ENCODE assay signal across 15 cellular contexts in the genomic region with DNA sequence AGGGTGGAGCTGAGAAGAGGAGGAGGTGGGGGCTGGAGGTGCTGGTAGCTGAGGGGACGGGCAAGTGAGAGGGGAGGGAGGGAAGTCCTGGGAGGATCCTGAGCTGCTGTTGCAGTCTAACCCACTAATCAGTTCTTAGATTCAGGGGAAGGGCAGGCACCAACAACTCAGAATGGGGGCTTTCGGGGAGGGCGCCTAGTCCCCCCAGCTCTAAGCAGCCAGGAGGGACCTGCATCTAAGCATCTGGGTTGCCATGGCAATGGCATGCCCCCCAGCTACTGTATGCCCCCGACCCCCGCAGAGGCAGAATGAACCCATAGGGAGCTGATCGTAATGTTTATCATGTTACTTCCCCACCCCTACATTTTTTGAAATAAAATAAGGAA. TPM values are rescaled to one million over a fixed set of nuclear protein-coding genes. Genes with fewer than 3 reads are reported as not detected.
DNase-seq lines count a peak whose midpoint lies in the region; ATAC-seq and TF ChIP-seq lines count a peak whose summit lies in the region.
"Had no signal": no experiment of that assay in that cellular context is flagged by ENCODE, and none has a peak within 500 bp of the region (broad histone marks: within the 10 kb centered on the region; RNA-seq: fewer than 3 reads in every experiment).

No MANE protein-coding gene starts in this region.

- H3K4me3 ChIP-seq in HEK293 (ENCODE audit: low read depth, low read length): no peak overlapping the region
- no peak overlapping the region for H3K4me3 ChIP-seq in SK-N-MC
- H3K4me3 ChIP-seq in mesenchymal stem cell (ENCODE audit: insufficient read depth in 1 of 2, low read depth in 1 of 2, low read length in 2 of 2): no peak overlapping the region
- H3K4me3 ChIP-seq in BE2C (ENCODE audit: low read depth, low read length): no peak overlapping the region

- 97% methylated on average over 4 of the region's 6 CpGs for WGBS in mesenchymal stem cell

- peaks cover 9% of the 10 kb centered on the region for H3K36me3 Mint-ChIP-seq in progenitor cell of endocrine pancreas (ENCODE audit: insufficient read depth)
- H3K36me3 Mint-ChIP-seq: CD8-positive, alpha-beta T cell had no signal

- H3K18ac ChIP-seq in mesenchymal stem cell (ENCODE audit: low read depth in 1 of 2, low read length in 2 of 2): no peak overlapping the region

- CTCF ChIA-PET in HEK293 (lab: Yijun Ruan, JAX): interaction anchor here (1.0 to 1.2 kb wide), 4 partner anchors 32 to 241 kb away, joined by 3 to 9 read pairs (median 4); no protein-coding TSS in a partner anchor

- H2BK120ac ChIP-seq in mesenchymal stem cell (ENCODE audit: low read depth, low read length): no peak overlapping the region

- H2BK12ac ChIP-seq in mesenchymal stem cell (ENCODE audit: low read length in 2 of 2): no peak overlapping the region

- H3K9me3 Mint-ChIP-seq in progenitor cell of endocrine pancreas (ENCODE audit: low read depth): no peaks in the 10 kb centered on the region
- H3K9me3 Mint-ChIP-seq: CD14-positive monocyte; CD8-positive, alpha-beta T cell had no signal

- H3K27me3 Mint-ChIP-seq in progenitor cell of endocrine pancreas: peaks cover 5% of the 10 kb centered on the region

- no peaks in the 10 kb centered on the region for H3K4me1 ChIP-seq in HEK293 (ENCODE audit: control insufficient read depth, insufficient read depth, low read length)
- H3K4me1 ChIP-seq in mesenchymal stem cell (ENCODE audit: control insufficient read depth, insufficient read depth, low read depth, low read length): peaks cover 11% of the 10 kb centered on the region
- H3K4me1 ChIP-seq in BE2C: no peaks in the 10 kb centered on the region; the same call in 1 of the 2 replicates

- TF ChIP-seq CTCF in HEK293 (tag by site-specific recombination; IDR thresholded peaks at IDR 0.05) (no peak), progenitor cell of endocrine pancreas (IDR thresholded peaks at IDR 0.05; ENCODE audit: unreplicated experiment) (no peak), BE2C (IDR thresholded peaks at IDR 0.05; ENCODE audit: low read depth, low read length) (no peak)

- no peak overlapping the region for H2AK5ac ChIP-seq in mesenchymal stem cell (ENCODE audit: low read length, severe bottlenecking)

- H4K8ac ChIP-seq in mesenchymal stem cell (ENCODE audit: low read length): peak overlapping the region; percentile 8

- POLR2A ChIA-PET in HEK293 (lab: Yijun Ruan, JAX): no interaction called here

- no peaks in the 10 kb centered on the region for H3K36me3 ChIP-seq in HEK293 (ENCODE audit: control insufficient read depth in 2 of 2, insufficient read depth in 1 of 2, low read length in 2 of 2)
- peaks cover 32% of the 10 kb centered on the region for H3K36me3 ChIP-seq in SK-N-MC (ENCODE audit: insufficient read depth, low read length)
- peaks cover 28 to 50% of the 10 kb centered on the region in 2 experiments for H3K36me3 ChIP-seq in mesenchymal stem cell (ENCODE audit: control insufficient read depth in 1 of 2, insufficient read depth in 2 of 2, low read depth in 1 of 2, low read length in 2 of 2)
- no peaks in the 10 kb centered on the region for H3K36me3 ChIP-seq in BE2C

- peaks cover 3% of the 10 kb centered on the region for H3K79me1 ChIP-seq in mesenchymal stem cell (replicated peaks; ENCODE audit: low read length, poor library complexity, severe bottlenecking)

- H3K9me3 ChIP-seq in HEK293 (ENCODE audit: control insufficient read depth, insufficient read depth, low read depth, low read length): no peaks in the 10 kb centered on the region
- no peaks in the 10 kb centered on the region for H3K9me3 ChIP-seq in SK-N-MC (ENCODE audit: low read depth, low read length)
- H3K9me3 ChIP-seq in mesenchymal stem cell (ENCODE audit: control insufficient read depth, low read length): no peaks in the 10 kb centered on the region
- H3K9me3 ChIP-seq in BE2C: no peaks in the 10 kb centered on the region
- H3K9me3 ChIP-seq: Caco-2 had no signal

- no peak overlapping the region for H3K14ac ChIP-seq in mesenchymal stem cell (ENCODE audit: low read length in 2 of 2)

- no peak overlapping the region for H3K23ac ChIP-seq in mesenchymal stem cell (ENCODE audit: low read length in 2 of 2)

- H3K27me3 ChIP-seq in mesenchymal stem cell (ENCODE audit: control insufficient read depth in 1 of 2, insufficient read depth in 1 of 2, low read length in 2 of 2) (no peaks in the 10 kb centered on the region), BE2C (no peaks in the 10 kb centered on the region)

- no peak for ATAC-seq in HG03354 (IDR thresholded peaks at IDR 0.05; ENCODE audit: poor library complexity, severe bottlenecking, unreplicated experiment)
- ATAC-seq in HG02884 (IDR thresholded peaks at IDR 0.05; ENCODE audit: unreplicated experiment): no peak
- ATAC-seq in HG02840 (IDR thresholded peaks at IDR 0.05; ENCODE audit: low FRiP score, unreplicated experiment): no peak
- ATAC-seq: CD8-positive, alpha-beta T cell; HepG2 had no signal

- H3K4me1 Mint-ChIP-seq in progenitor cell of endocrine pancreas (ENCODE audit: low read depth): peaks cover 11% of the 10 kb centered on the region

- H3K27ac ChIP-seq in HEK293 (ENCODE audit: extremely low read depth, low read depth, low read length) (no peak overlapping the region), SK-N-MC (peak overlapping the region; percentile 58), mesenchymal stem cell (ENCODE audit: low read length, poor library complexity, severe bottlenecking) (no peak overlapping the region)

- no peak overlapping the region for H3K4me2 ChIP-seq in mesenchymal stem cell (ENCODE audit: low read length, poor library complexity, severe bottlenecking)

- no peak overlapping the region for H3K4ac ChIP-seq in mesenchymal stem cell (ENCODE audit: low read depth in 1 of 2, low read length in 2 of 2)

- no peak overlapping the region for H2AFZ ChIP-seq in mesenchymal stem cell (ENCODE audit: low read depth, low read length)

- H3K4me3 Mint-ChIP-seq in progenitor cell of endocrine pancreas (ENCODE audit: low read depth): no peak overlapping the region
- H3K4me3 Mint-ChIP-seq: CD14-positive monocyte; CD8-positive, alpha-beta T cell had no signal

- H2BK15ac ChIP-seq in mesenchymal stem cell (ENCODE audit: low read depth, poor library complexity, severe bottlenecking): no peak overlapping the region

- no peak for DNase-seq in SK-N-MC (ENCODE audit: low read depth, low spot score)
- no peak for DNase-seq in mesenchymal stem cell
- no peak for DNase-seq in progenitor cell of endocrine pancreas (ENCODE audit: low spot score, unreplicated experiment)
- DNase-seq in BE2C: no peak
- DNase-seq: Caco-2; CD8-positive, alpha-beta T cell; DND-41; GDM1; HCEC 1CT had no signal

- no peak overlapping the region for H2BK5ac ChIP-seq in mesenchymal stem cell (ENCODE audit: low read depth, low read length, poor library complexity, severe bottlenecking)

- H4K91ac ChIP-seq in mesenchymal stem cell (ENCODE audit: low read length): no peak overlapping the region

- peak overlapping the region; percentile 20 for H3K27ac Mint-ChIP-seq in progenitor cell of endocrine pancreas
- H3K27ac Mint-ChIP-seq: CD14-positive monocyte; CD8-positive, alpha-beta T cell had no signal

- H3K9ac ChIP-seq in SK-N-MC (ENCODE audit: insufficient read length) (no peak overlapping the region), mesenchymal stem cell (ENCODE audit: low read length) (no peak overlapping the region)

TF ChIP-seq in HEK293, 187 proteins besides CTCF, POLR2A, EP300 and RAD21:
- TF ChIP-seq OVOL3 (tag by site-specific recombination; IDR thresholded peaks at IDR 0.05): no peak
- TF ChIP-seq SCRT2 (tag by site-specific recombination; IDR thresholded peaks at IDR 0.05): 0 out of 2 replicates have a peak, but pooled peaks have one; percentile 8
- no peak for TF ChIP-seq ZNF585B (tag by site-specific recombination; IDR thresholded peaks at IDR 0.05)

RNA-seq across cellular contexts. Expression of gene FADS3, which starts 24.4 kb away (rescaled TPM):
- polyA plus RNA-seq in mesenchymal stem cell (2013, experiment 1 of 2): 65.4 TPM
- polyA plus RNA-seq in mesenchymal stem cell (2013, experiment 2 of 2): 66.5 TPM
- 21.2 and 23.7 TPM in 2 replicates for total RNA-seq in progenitor cell of endocrine pancreas
- 21.4 TPM for polyA plus RNA-seq in BE2C (2012; ENCODE audit: insufficient read depth, insufficient read length, low read depth)

RNA-seq across cellular contexts. Expression of gene FADS2, which starts 38.9 kb away (rescaled TPM):
- polyA plus RNA-seq in mesenchymal stem cell (2013, experiment 1 of 2): 1,185 TPM
- 1,187 TPM for polyA plus RNA-seq in mesenchymal stem cell (2013, experiment 2 of 2)
- 399 and 402 TPM in 2 replicates for total RNA-seq in progenitor cell of endocrine pancreas
- polyA plus RNA-seq in BE2C (2012; ENCODE audit: insufficient read depth, insufficient read length, low read depth): 54.5 TPM

RNA-seq across cellular contexts. Expression of gene FADS1, which starts 50.1 kb away (rescaled TPM):
- 262 TPM for polyA plus RNA-seq in mesenchymal stem cell (2013, experiment 1 of 2)
- 260 TPM for polyA plus RNA-seq in mesenchymal stem cell (2013, experiment 2 of 2)
- total RNA-seq in progenitor cell of endocrine pancreas: 114 and 121 TPM in 2 replicates
- polyA plus RNA-seq in BE2C (2012; ENCODE audit: insufficient read depth, insufficient read length, low read depth): 29.5 TPM

RNA-seq across cellular contexts. Expression of gene RAB3IL1, which starts 50.4 kb away (rescaled TPM):
- polyA plus RNA-seq in mesenchymal stem cell (2013, experiment 1 of 2): 10.9 TPM
- polyA plus RNA-seq in mesenchymal stem cell (2013, experiment 2 of 2): 10.4 TPM
- 0.53 and 0.67 TPM in 2 replicates for total RNA-seq in progenitor cell of endocrine pancreas
- 42.9 TPM for polyA plus RNA-seq in BE2C (2012; ENCODE audit: insufficient read depth, insufficient read length, low read depth)
- total RNA-seq: CD8-positive, alpha-beta T cell had no signal
- polyA plus RNA-seq: CD14-positive monocyte had no signal
